8 cellular contexts compared by ENCODE assay signal in genomic region chr12:31051692-31052091, GRCh38.
DNase-seq lines count a peak whose midpoint lies in the region; ATAC-seq and TF ChIP-seq lines count a peak whose summit lies in the region.
"Not testable (repeated sequence)": the region's sequence is repeated elsewhere in the genome, so short reads cannot be mapped to it uniquely, and the experiment has no call there.

No MANE protein-coding gene starts in this region.

- H3K4me1 Mint-ChIP-seq in memory B cell: not testable (repeated sequence)

- not testable (repeated sequence) for TF ChIP-seq CTCF in GM20000 (IDR thresholded peaks at IDR 0.05; ENCODE audit: extremely low read depth, missing control alignments)

- H3K27me3 Mint-ChIP-seq in memory B cell: not testable (repeated sequence)

- H3K4me3 Mint-ChIP-seq in memory B cell: not testable (repeated sequence)

- H3K36me3 Mint-ChIP-seq in memory B cell: not testable (repeated sequence)

- peak; percentile 53 for ATAC-seq in GM18519 (IDR thresholded peaks at IDR 0.05; ENCODE audit: low FRiP score, unreplicated experiment)
- ATAC-seq in HG02759 (IDR thresholded peaks at IDR 0.05; ENCODE audit: unreplicated experiment): peak; percentile 86
- peak; percentile 67 for ATAC-seq in HG03159 (IDR thresholded peaks at IDR 0.05; ENCODE audit: unreplicated experiment)
- ATAC-seq in memory B cell (ENCODE audit: low read depth): peak; percentile 87
- ATAC-seq in stimulated activated naive CD8-positive, alpha-beta T cell treated with anti-CD3 and anti-CD28 coated beads, Interleukin-15, Interleukin-2, amounts not matched to agents 100 U/mL and 50 U/mL, for 24 hours: peak; percentile 92

- not testable (repeated sequence) for H3K9me3 Mint-ChIP-seq in memory B cell

- H3K27ac Mint-ChIP-seq in memory B cell: peak overlapping the region; percentile 1

- DNase-seq in GM20000 (ENCODE audit: low spot score) (peak; percentile 25), activated T-cell treated with anti-CD3 and anti-CD28 coated beads for 48 hours (ENCODE audit: low read depth) (peak; percentile 39)
- DNase-seq in NK-92 treated with Interleukin-12 subunit alpha and Interleukin-12 subunit beta, amount 100 ng/mL, for 24 hours (lab: John Stamatoyannopoulos, UW): peak; percentile 4
- not testable (repeated sequence) for DNase-seq in memory B cell (ENCODE audit: low spot score in 2 of 2)
- peak; percentile 63 for DNase-seq in stimulated activated naive CD8-positive, alpha-beta T cell treated with anti-CD3 and anti-CD28 coated beads, Interleukin-15, Interleukin-2, amounts not matched to agents 100 U/mL and 50 U/mL, for 24 hours
